In the genomic region with DNA sequence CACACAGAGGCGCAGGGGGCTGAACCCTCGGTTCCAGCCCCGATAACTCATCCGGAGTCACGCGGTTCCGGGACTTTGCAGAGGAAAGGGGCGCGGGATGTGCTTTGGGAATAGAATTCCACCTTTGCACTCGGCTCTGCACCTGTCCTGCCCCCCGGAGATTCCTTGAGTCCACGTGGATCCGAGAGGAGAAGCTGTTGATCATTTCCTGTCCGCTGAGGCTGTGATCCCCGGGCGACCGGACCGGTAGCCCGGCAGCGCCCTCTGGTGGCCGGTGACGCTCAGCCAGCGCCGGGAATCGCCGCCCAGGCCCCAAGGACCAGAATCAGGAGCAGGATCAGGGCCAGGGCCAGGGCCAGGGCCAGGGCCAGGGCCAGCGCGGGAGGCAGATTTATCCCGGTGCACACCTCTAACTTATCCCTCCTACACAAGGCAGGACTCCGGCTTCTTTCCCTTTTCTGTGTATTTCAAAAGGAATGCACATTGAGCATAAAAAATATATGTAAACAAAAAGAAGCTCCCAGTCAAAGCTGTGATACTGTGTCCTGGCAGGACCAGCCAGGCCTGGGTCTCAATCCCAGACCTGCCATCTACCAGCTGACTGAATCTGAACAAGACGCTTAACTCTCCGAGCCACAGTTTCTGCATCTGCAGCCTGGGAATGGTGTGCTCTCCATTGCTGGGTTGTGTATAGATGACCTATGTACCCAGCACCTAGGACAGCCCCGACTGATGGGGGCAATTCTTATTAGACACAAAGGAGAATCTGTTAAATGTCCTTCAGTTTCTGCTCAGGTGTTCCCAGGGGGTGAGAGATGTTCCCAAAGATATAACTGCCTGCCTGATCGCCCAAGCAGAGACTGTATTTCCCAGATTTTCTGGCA, we compare ENCODE assay signal across 1 cellular context.
TF ChIP-seq lines count a peak whose summit lies in the region.

No MANE protein-coding gene starts in this region.

TF ChIP-seq in HepG2, 621 proteins besides CTCF, POLR2A, EP300 and RAD21 (continued from another document and continues in another):
- TF ChIP-seq ARID5B (CRISPR knock-in tag; IDR thresholded peaks at IDR 0.05) (peak; percentile 69; the same call in 1 of the 2 replicates), KLF6 (CRISPR knock-in tag; IDR thresholded peaks at IDR 0.05) (peak; percentile 33; the same call in 1 of the 2 replicates), CENPX (CRISPR knock-in tag; IDR thresholded peaks at IDR 0.05) (no peak), ZNF781 (CRISPR knock-in tag; IDR thresholded peaks at IDR 0.05; ENCODE audit: borderline replicate concordance, not compliant biosample characterization) (peak; percentile 76), BHLHE40 (IDR thresholded peaks at IDR 0.05; ENCODE audit: low read length) (peak; percentile 40; the same call in 1 of the 2 replicates), HNRNPLL (IDR thresholded peaks at IDR 0.05; ENCODE audit: low read depth, low read length, poor library complexity, severe bottlenecking) (no peak), ZNF775 (CRISPR knock-in tag; IDR thresholded peaks at IDR 0.05; ENCODE audit: borderline replicate concordance) (peak; percentile 40; the same call in 1 of the 2 replicates), ZNF414 (CRISPR knock-in tag; IDR thresholded peaks at IDR 0.05) (0 out of 2 replicates have a peak, but pooled peaks have one; percentile 75), SOX5 (CRISPR knock-in tag; IDR thresholded peaks at IDR 0.05; ENCODE audit: borderline replicate concordance) (0 out of 2 replicates have a peak, but pooled peaks have one; percentile 7), RBAK (CRISPR knock-in tag; IDR thresholded peaks at IDR 0.05) (0 out of 2 replicates have a peak, but pooled peaks have one; percentile 38), KDM2A (CRISPR knock-in tag; IDR thresholded peaks at IDR 0.05; ENCODE audit: borderline replicate concordance, low read depth) (peak; percentile 92), BORCS8-MEF2B (CRISPR knock-in tag; IDR thresholded peaks at IDR 0.05) (0 out of 2 replicates have a peak, but pooled peaks have one; percentile 60), ELF3 (CRISPR knock-in tag; IDR thresholded peaks at IDR 0.05) (peak; percentile 71), ZFX (CRISPR knock-in tag; IDR thresholded peaks at IDR 0.05; ENCODE audit: low read depth) (peak; percentile 77), KAT7 (CRISPR knock-in tag; IDR thresholded peaks at IDR 0.05; ENCODE audit: borderline replicate concordance) (0 out of 2 replicates have a peak, but pooled peaks have one; percentile 30), IRF2 (CRISPR knock-in tag; IDR thresholded peaks at IDR 0.05) (peak; percentile 31; the same call in 1 of the 2 replicates), MEF2D (CRISPR knock-in tag; IDR thresholded peaks at IDR 0.05) (peak; percentile 73; the same call in 1 of the 2 replicates), CEBPG (CRISPR knock-in tag; IDR thresholded peaks at IDR 0.05) (0 out of 2 replicates have a peak, but pooled peaks have one; percentile 8), GATAD1 (CRISPR knock-in tag; IDR thresholded peaks at IDR 0.05) (0 out of 2 replicates have a peak, but pooled peaks have one; percentile 34), ZNF383 (CRISPR knock-in tag; IDR thresholded peaks at IDR 0.05; ENCODE audit: borderline replicate concordance) (peak; percentile 73; the same call in 1 of the 2 replicates), ZBTB26 (CRISPR knock-in tag; IDR thresholded peaks at IDR 0.05; ENCODE audit: borderline replicate concordance) (no peak; the same call in 1 of the 2 replicates), RCOR2 (CRISPR knock-in tag; IDR thresholded peaks at IDR 0.05) (0 out of 2 replicates have a peak, but pooled peaks have one; percentile 18), FOXK2 (IDR thresholded peaks at IDR 0.05) (no peak), HINFP (CRISPR knock-in tag; IDR thresholded peaks at IDR 0.05; ENCODE audit: low read depth) (peak; percentile 24; the same call in 1 of the 2 replicates), ZSCAN30 (CRISPR knock-in tag; IDR thresholded peaks at IDR 0.05) (0 out of 2 replicates have a peak, but pooled peaks have one; percentile 23), ZNF761 (CRISPR knock-in tag; conservative IDR thresholded peaks at IDR 0.05) (peak; percentile 23; the same call in 1 of the 2 replicates), FOXA1 (IDR thresholded peaks at IDR 0.05) (no peak), FOXA1 (CRISPR knock-in tag; IDR thresholded peaks at IDR 0.05) (peak; percentile 28), SRY (CRISPR knock-in tag; IDR thresholded peaks at IDR 0.05) (no peak), NFYC (CRISPR knock-in tag; IDR thresholded peaks at IDR 0.05) (no peak; the same call in 1 of the 2 replicates), ZNF224 (CRISPR knock-in tag; IDR thresholded peaks at IDR 0.05) (peak; percentile 56; the same call in 1 of the 2 replicates), ZNF446 (CRISPR knock-in tag; IDR thresholded peaks at IDR 0.05) (0 out of 2 replicates have a peak, but pooled peaks have one; percentile 80), JUN (CRISPR knock-in tag; IDR thresholded peaks at IDR 0.05) (peak; percentile 62; the same call in 1 of the 2 replicates), STAG1 (CRISPR knock-in tag; IDR thresholded peaks at IDR 0.05) (peak; percentile 95), ZNF790 (CRISPR knock-in tag; IDR thresholded peaks at IDR 0.05; ENCODE audit: borderline replicate concordance) (peak; percentile 40; the same call in 1 of the 2 replicates)
- TF ChIP-seq, protein P1, sequence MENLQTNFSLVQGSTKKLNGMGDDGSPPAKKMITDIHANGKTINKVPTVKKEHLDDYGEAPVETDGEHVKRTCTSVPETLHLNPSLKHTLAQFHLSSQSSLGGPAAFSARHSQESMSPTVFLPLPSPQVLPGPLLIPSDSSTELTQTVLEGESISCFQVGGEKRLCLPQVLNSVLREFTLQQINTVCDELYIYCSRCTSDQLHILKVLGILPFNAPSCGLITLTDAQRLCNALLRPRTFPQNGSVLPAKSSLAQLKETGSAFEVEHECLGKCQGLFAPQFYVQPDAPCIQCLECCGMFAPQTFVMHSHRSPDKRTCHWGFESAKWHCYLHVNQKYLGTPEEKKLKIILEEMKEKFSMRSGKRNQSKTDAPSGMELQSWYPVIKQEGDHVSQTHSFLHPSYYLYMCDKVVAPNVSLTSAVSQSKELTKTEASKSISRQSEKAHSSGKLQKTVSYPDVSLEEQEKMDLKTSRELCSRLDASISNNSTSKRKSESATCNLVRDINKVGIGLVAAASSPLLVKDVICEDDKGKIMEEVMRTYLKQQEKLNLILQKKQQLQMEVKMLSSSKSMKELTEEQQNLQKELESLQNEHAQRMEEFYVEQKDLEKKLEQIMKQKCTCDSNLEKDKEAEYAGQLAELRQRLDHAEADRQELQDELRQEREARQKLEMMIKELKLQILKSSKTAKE (CRISPR knock-in tag; IDR thresholded peaks at IDR 0.05; ENCODE audit: borderline replicate concordance) = peak; percentile 42; the same call in 1 of the 2 replicates
- TF ChIP-seq, protein P2, sequence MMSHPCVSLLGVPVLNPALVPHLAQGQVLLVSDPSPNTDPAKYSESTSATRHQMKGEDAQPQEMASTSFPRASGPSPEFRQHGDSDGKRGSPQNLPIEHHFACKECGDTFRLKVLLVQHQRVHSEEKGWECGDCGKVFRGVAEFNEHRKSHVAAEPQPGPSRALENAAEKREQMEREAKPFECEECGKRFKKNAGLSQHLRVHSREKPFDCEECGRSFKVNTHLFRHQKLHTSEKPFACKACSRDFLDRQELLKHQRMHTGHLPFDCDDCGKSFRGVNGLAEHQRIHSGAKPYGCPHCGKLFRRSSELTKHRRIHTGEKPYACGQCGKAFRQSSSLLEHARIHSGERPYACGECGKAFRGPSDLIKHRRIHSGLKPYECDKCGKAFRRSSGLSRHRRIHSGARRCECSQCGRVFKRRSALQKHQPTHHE (CRISPR knock-in tag; IDR thresholded peaks at IDR 0.05; ENCODE audit: borderline replicate concordance) = no peak
- TF ChIP-seq, protein P3, sequence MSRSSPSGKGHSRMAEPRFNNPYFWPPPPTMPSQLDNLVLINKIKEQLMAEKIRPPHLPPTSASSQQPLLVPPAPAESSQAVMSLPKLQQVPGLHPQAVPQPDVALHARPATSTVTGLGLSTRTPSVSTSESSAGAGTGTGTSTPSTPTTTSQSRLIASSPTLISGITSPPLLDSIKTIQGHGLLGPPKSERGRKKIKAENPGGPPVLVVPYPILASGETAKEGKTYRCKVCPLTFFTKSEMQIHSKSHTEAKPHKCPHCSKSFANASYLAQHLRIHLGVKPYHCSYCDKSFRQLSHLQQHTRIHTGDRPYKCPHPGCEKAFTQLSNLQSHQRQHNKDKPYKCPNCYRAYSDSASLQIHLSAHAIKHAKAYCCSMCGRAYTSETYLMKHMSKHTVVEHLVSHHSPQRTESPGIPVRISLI (CRISPR knock-in tag; IDR thresholded peaks at IDR 0.05; ENCODE audit: borderline replicate concordance) = peak; percentile 64; the same call in 1 of the 2 replicates
- TF ChIP-seq, protein P4, sequence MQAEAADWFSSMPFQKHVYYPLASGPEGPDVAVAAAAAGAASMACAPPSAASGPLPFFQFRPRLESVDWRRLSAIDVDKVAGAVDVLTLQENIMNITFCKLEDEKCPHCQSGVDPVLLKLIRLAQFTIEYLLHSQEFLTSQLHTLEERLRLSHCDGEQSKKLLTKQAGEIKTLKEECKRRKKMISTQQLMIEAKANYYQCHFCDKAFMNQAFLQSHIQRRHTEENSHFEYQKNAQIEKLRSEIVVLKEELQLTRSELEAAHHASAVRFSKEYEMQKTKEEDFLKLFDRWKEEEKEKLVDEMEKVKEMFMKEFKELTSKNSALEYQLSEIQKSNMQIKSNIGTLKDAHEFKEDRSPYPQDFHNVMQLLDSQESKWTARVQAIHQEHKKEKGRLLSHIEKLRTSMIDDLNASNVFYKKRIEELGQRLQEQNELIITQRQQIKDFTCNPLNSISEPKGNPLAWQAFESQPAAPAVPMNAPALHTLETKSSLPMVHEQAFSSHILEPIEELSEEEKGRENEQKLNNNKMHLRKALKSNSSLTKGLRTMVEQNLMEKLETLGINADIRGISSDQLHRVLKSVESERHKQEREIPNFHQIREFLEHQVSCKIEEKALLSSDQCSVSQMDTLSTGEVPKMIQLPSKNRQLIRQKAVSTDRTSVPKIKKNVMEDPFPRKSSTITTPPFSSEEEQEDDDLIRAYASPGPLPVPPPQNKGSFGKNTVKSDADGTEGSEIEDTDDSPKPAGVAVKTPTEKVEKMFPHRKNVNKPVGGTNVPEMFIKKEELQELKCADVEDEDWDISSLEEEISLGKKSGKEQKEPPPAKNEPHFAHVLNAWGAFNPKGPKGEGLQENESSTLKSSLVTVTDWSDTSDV (CRISPR knock-in tag; IDR thresholded peaks at IDR 0.05) = peak; percentile 28; the same call in 1 of the 2 replicates
- TF ChIP-seq, protein P5, sequence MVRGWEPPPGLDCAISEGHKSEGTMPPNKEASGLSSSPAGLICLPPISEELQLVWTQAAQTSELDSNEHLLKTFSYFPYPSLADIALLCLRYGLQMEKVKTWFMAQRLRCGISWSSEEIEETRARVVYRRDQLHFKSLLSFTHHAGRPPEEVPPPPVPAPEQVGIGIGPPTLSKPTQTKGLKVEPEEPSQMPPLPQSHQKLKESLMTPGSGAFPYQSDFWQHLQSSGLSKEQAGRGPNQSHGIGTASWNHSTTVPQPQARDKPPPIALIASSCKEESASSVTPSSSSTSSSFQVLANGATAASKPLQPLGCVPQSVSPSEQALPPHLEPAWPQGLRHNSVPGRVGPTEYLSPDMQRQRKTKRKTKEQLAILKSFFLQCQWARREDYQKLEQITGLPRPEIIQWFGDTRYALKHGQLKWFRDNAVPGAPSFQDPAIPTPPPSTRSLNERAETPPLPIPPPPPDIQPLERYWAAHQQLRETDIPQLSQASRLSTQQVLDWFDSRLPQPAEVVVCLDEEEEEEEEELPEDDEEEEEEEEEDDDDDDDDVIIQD (CRISPR knock-in tag; IDR thresholded peaks at IDR 0.05; ENCODE audit: low read depth) = peak; percentile 35; the same call in 1 of the 2 replicates
